In genomic region chr12:120758798-120759590, GRCh38 we compare ENCODE assay signal across 1 cellular context.
A peak's percentile ranks its signal among the peaks of the same experiment; 100 is the strongest.
TF ChIP-seq lines count a peak whose summit lies in the region.

No MANE protein-coding gene starts in this region.

TF ChIP-seq in K562, 482 proteins besides CTCF, POLR2A, EP300 and RAD21:
- no peak for TF ChIP-seq COPS2 (conservative IDR thresholded peaks at IDR 0.05)
- TF ChIP-seq SPI1 (IDR thresholded peaks at IDR 0.05; ENCODE audit: borderline replicate concordance, low read depth, low read length), result peak; percentile 85
TF ChIP-seq in K562: peak in this region for 1.
